In genomic region chr21:45972716-45973474, GRCh38 we compare ENCODE assay signal across 8 cellular contexts. TPM values are rescaled to one million over a fixed set of nuclear protein-coding genes. Genes with fewer than 3 reads are reported as not detected.
DNase-seq lines count a peak whose midpoint lies in the region; ATAC-seq and TF ChIP-seq lines count a peak whose summit lies in the region.

No MANE protein-coding gene starts in this region.

- no peak for ATAC-seq in GM19397 (IDR thresholded peaks at IDR 0.05; ENCODE audit: unreplicated experiment)

- no peaks in the 10 kb centered on the region for H4K20me1 ChIP-seq in PC-9 (ENCODE audit: insufficient read depth)

- H3K9me3 ChIP-seq in CD8-positive, alpha-beta memory T cell (ENCODE audit: low read length), result no peaks in the 10 kb centered on the region
- H3K9me3 ChIP-seq in mononuclear cell (ENCODE audit: low read depth, low read length), result no peaks in the 10 kb centered on the region
- H3K9me3 ChIP-seq in vagina, result no peaks in the 10 kb centered on the region
- no peaks in the 10 kb centered on the region for H3K9me3 ChIP-seq in PC-9 (ENCODE audit: insufficient read depth, low read depth)

- H3K27ac Mint-ChIP-seq in CD8-positive, alpha-beta memory T cell, result peak overlapping the region in 1 of 8 donors; percentile 69

- no peak overlapping the region for H3K4me2 ChIP-seq in PC-9

- CTCF ChIA-PET in CD8-positive, alpha-beta memory T cell (lab: Charles Lee), result interaction anchor here (0.7 to 2.8 kb wide), 5 partner anchors 8 to 313 kb away, joined by 3 to 16 read pairs (median 3); partner anchors contain the start of genes MCM3AP and YBEY
- CTCF ChIA-PET in PC-9 (lab: Charles Lee), result interaction anchor here (1.7 kb wide), 1 partner anchor 171 kb away, joined by 5 read pairs; no protein-coding TSS in a partner anchor

- peaks cover 33% of the 10 kb centered on the region for H3K27me3 ChIP-seq in CD8-positive, alpha-beta memory T cell (ENCODE audit: insufficient read depth, low read length, poor library complexity, severe bottlenecking)
- H3K27me3 ChIP-seq in dorsolateral prefrontal cortex (peaks cover 0 to 51% (median 16%) of the 10 kb centered on the region in 45 donors), mononuclear cell (ENCODE audit: insufficient read depth, low read length) (peaks cover 38% of the 10 kb centered on the region), vagina (no peaks in the 10 kb centered on the region), PC-9 (ENCODE audit: insufficient read depth, low read depth) (no peaks in the 10 kb centered on the region)

- H3K27ac ChIP-seq in CD8-positive, alpha-beta memory T cell (ENCODE audit: low read depth, low read length), result no peak overlapping the region
- H3K27ac ChIP-seq in dorsolateral prefrontal cortex, result peak overlapping the region in 35 of 59 donors; percentile 5 to 86 (median 68)
- H3K27ac ChIP-seq in vagina, result peak overlapping the region; percentile 93
- no peak overlapping the region for H3K27ac ChIP-seq in PC-9

- H3K4me3 Mint-ChIP-seq in CD8-positive, alpha-beta memory T cell, result peak overlapping the region in 5 of 7 donors; percentile 5 to 94 (median 35)

- H3K4me1 ChIP-seq in CD8-positive, alpha-beta memory T cell (ENCODE audit: insufficient read depth, low read length), result peaks cover 28% of the 10 kb centered on the region
- H3K4me1 ChIP-seq in mononuclear cell (ENCODE audit: insufficient read depth, low read length) (peaks cover 30% of the 10 kb centered on the region), vagina (peaks cover 58% of the 10 kb centered on the region), PC-9 (replicated peaks; ENCODE audit: insufficient read depth) (peaks cover 16% of the 10 kb centered on the region)

- H2AFZ ChIP-seq in PC-9, result no peak overlapping the region

- H3K9me2 ChIP-seq in PC-9 (ENCODE audit: insufficient read depth), result no peaks in the 10 kb centered on the region

- TF ChIP-seq CTCF in dorsolateral prefrontal cortex (IDR thresholded peaks at IDR 0.05 in 54 of 56, conservative IDR thresholded peaks at IDR 0.05 in 2 of 56; ENCODE audit: low read depth in 1 of 56, partially characterized antibody in 56 of 56) (no peak), vagina (IDR thresholded peaks at IDR 0.05) (no peak), PC-9 (conservative IDR thresholded peaks at IDR 0.05) (no peak)

- intact Hi-C loops in dorsolateral prefrontal cortex (cut with DNase I), result no loop called here
- intact Hi-C loops in vagina (cut with DNase I), result loop anchor here (5.0 to 10.0 kb wide), 3 partner anchors 139 to 352 kb away; partner anchors contain the start of genes C21orf58, LSS and PCNT
- intact Hi-C loops in PC-9 (cut with micrococcal nuclease; ENCODE audit: unreplicated experiment), result loop anchor here (2.0 to 5.0 kb wide), 2 partner anchors 124 to 170 kb away; partner anchors contain the start of gene COL6A2

- no peaks in the 10 kb centered on the region; the same call in 1 of the 2 replicates for H3F3A ChIP-seq in PC-9 (ENCODE audit: insufficient read depth, low read depth)

- peak in 1 of 2 donors; percentile 3 for TF ChIP-seq POLR2A in vagina (IDR thresholded peaks at IDR 0.05)

- DNase-seq in CD8-positive, alpha-beta memory T cell, result no peak
- DNase-seq in NCI-H1105 (lab: John Stamatoyannopoulos, UW), result peak; percentile 40
- DNase-seq in dorsolateral prefrontal cortex, result peak in 1 of 10 donors; percentile 38
- DNase-seq in vagina (ENCODE audit: extremely low spot score in 2 of 2), result no peak
- no peak for DNase-seq in COLO829 (ENCODE audit: low spot score)
- no peak for DNase-seq in PC-9

- H3K79me2 ChIP-seq in PC-9 (ENCODE audit: low read depth), result no peaks in the 10 kb centered on the region

- BruUV-seq in PC-9 (replicated peaks; lab: Mats Ljungman, UMichigan), result no TSS peak

- H3K4me1 Mint-ChIP-seq in CD8-positive, alpha-beta memory T cell, result peaks cover 11 to 27% (median 14%) of the 10 kb centered on the region in 3 donors

- no peaks in the 10 kb centered on the region for H3K36me3 ChIP-seq in CD8-positive, alpha-beta memory T cell (ENCODE audit: insufficient read depth, low read length)
- no peaks in the 10 kb centered on the region for H3K36me3 ChIP-seq in vagina
- no peaks in the 10 kb centered on the region for H3K36me3 ChIP-seq in PC-9 (ENCODE audit: low read depth)

- H3K27me3 Mint-ChIP-seq in CD8-positive, alpha-beta memory T cell, result peaks cover 20 to 42% of the 10 kb centered on the region in 2 donors

- POLR2A ChIA-PET in CD8-positive, alpha-beta memory T cell (lab: Charles Lee), result interaction anchor here (0.6 kb wide), 3 partner anchors 171 to 490 kb away, joined by 3 to 4 read pairs (median 4); no protein-coding TSS in a partner anchor
- POLR2A ChIA-PET in PC-9 (lab: Charles Lee; ENCODE audit: unreplicated experiment), result interaction anchor here (0.6 to 0.7 kb wide), 2 partner anchors 180 to 182 kb away, joined by 3 read pairs; no protein-coding TSS in a partner anchor

- peak overlapping the region; percentile 78 for H3K4me3 ChIP-seq in CD8-positive, alpha-beta memory T cell (ENCODE audit: low read length)
- H3K4me3 ChIP-seq in dorsolateral prefrontal cortex, result peak overlapping the region; percentile 29 to 79 (median 59)
- peak overlapping the region; percentile 39 for H3K4me3 ChIP-seq in mononuclear cell (ENCODE audit: low read length)
- H3K4me3 ChIP-seq in vagina, result peak overlapping the region; percentile 47 to 61
- no peak overlapping the region for H3K4me3 ChIP-seq in PC-9

- H3K9me3 Mint-ChIP-seq in CD8-positive, alpha-beta memory T cell, result no peaks in the 10 kb centered on the region

- no peaks in the 10 kb centered on the region for H3K36me3 Mint-ChIP-seq in CD8-positive, alpha-beta memory T cell

RNA-seq across cellular contexts. Expression of gene COL6A1, which starts 8.7 kb away (rescaled TPM):
- 10 to 100 TPM; 12.1 to 13.1 TPM for total RNA-seq in CD8-positive, alpha-beta memory T cell
- polyA plus RNA-seq in CD8-positive, alpha-beta memory T cell, result 1.6 TPM
- total RNA-seq in dorsolateral prefrontal cortex (100 to 1,000 TPM in 9 of 120 experiments, 10 to 100 TPM in 111; 33.4 to 128 (median 64.7) TPM), mononuclear cell (1.4 TPM), vagina (520 TPM), PC-9 (2021) (43.1 and 51.8 TPM in 2 replicates)

Comparison
In these comparisons a context has a peak if more than half of its experiments do, and no peak if none do; other contexts are left out.
1. H3K27ac ChIP-seq: peak in dorsolateral prefrontal cortex (35 of 59) and vagina (single experiment); none in CD8-positive, alpha-beta memory T cell (single experiment) and PC-9 (single experiment).
2. intact Hi-C loops: an anchor here in vagina (5.0 to 10.0 kb wide) and PC-9 (2.0 to 5.0 kb wide); none called in dorsolateral prefrontal cortex.